Comparison of ENCODE assay signal across 8 cellular contexts in genomic region chr21:34865922-34866271, GRCh38.
A peak's percentile ranks its signal among the peaks of the same experiment; 100 is the strongest.
DNase-seq lines count a peak whose midpoint lies in the region; ATAC-seq and TF ChIP-seq lines count a peak whose summit lies in the region.

No MANE protein-coding gene starts in this region.

- H3K27ac ChIP-seq in OCI-LY7 (ENCODE audit: low read depth, low read length, poor library complexity, severe bottlenecking) (peak overlapping the region; percentile 2), gastroesophageal sphincter (no peak overlapping the region), prostate gland (no peak overlapping the region)

- H3K36me3 ChIP-seq in OCI-LY7 (ENCODE audit: insufficient read depth, low read length) (peaks cover 46% of the 10 kb centered on the region), gastroesophageal sphincter (peaks cover 0 to 3% of the 10 kb centered on the region in 2 donors), prostate gland (peaks cover 0 to 3% of the 10 kb centered on the region in 2 donors)

- 31 to 58% methylated on average over 2 of the region's 9 CpGs for WGBS in gastroesophageal sphincter (ENCODE audit: low coverage in 1 of 2), 2 donors
- 68% methylated on average over 9 of the region's 9 CpGs for WGBS in prostate gland

- H3K27me3 ChIP-seq in gastroesophageal sphincter (peaks cover 18% of the 10 kb centered on the region), prostate gland (replicated peaks; ENCODE audit: insufficient read depth) (no peaks in the 10 kb centered on the region)

- H3K9me3 ChIP-seq in OCI-LY7 (ENCODE audit: low read length): no peaks in the 10 kb centered on the region
- H3K9me3 ChIP-seq in gastroesophageal sphincter: no peaks in the 10 kb centered on the region
- no peaks in the 10 kb centered on the region for H3K9me3 ChIP-seq in prostate gland

- ATAC-seq in GM19025 (IDR thresholded peaks at IDR 0.05; ENCODE audit: low read depth, unreplicated experiment) (peak; percentile 90), HG02870 (IDR thresholded peaks at IDR 0.05; ENCODE audit: unreplicated experiment) (peak; percentile 88), gastroesophageal sphincter (peak; percentile 22)

- no peak for TF ChIP-seq EP300 in gastroesophageal sphincter (IDR thresholded peaks at IDR 0.05)

- no peak for TF ChIP-seq POLR2A in gastroesophageal sphincter (IDR thresholded peaks at IDR 0.05)
- no peak for TF ChIP-seq POLR2A in prostate gland (IDR thresholded peaks at IDR 0.05)

- H3K4me1 ChIP-seq in OCI-LY7 (ENCODE audit: insufficient read depth, low read length, poor library complexity, severe bottlenecking): peaks cover 26% of the 10 kb centered on the region
- no peaks in the 10 kb centered on the region for H3K4me1 ChIP-seq in gastroesophageal sphincter
- H3K4me1 ChIP-seq in prostate gland (replicated peaks): no peaks in the 10 kb centered on the region

- POLR2A ChIA-PET in OCI-LY7 (lab: Charles Lee): interaction anchor here (0.5 kb wide), 1 partner anchor 291 kb away, joined by 3 read pairs; no protein-coding TSS in a partner anchor

- H3K9me2 ChIP-seq in OCI-LY7 (ENCODE audit: insufficient read depth, low read length): no peaks in the 10 kb centered on the region

- in situ Hi-C loops in ACHN (cut with HindIII; ENCODE audit: low pct_ligation_motif_present, low pct_unique_long_range_greater_than_20kb, low sequenced_read_pairs): no loop called here

- intact Hi-C loops in OCI-LY7 (cut with micrococcal nuclease; ENCODE audit: unreplicated experiment): no loop called here
- intact Hi-C loops in prostate gland (cut with DNase I): no loop called here

- no TSS peak for BruUV-seq in OCI-LY7 (replicated peaks; lab: Mats Ljungman, UMichigan)

- peaks cover 7% of the 10 kb centered on the region; the same call in 1 of the 2 replicates for H4K20me1 ChIP-seq in OCI-LY7 (ENCODE audit: insufficient read depth, low read length)

- DNase-seq in OCI-LY7 (ENCODE audit: low spot score): peak; percentile 73
- DNase-seq in HCEC 1CT: no peak
- no peak for DNase-seq in prostate gland (ENCODE audit: low spot score)
- DNase-seq in ACHN: no peak
- DNase-seq in NCI-H345 (lab: John Stamatoyannopoulos, UW): no peak

- TF ChIP-seq CTCF in OCI-LY7 (conservative IDR thresholded peaks at IDR 0.05; ENCODE audit: low read length) (no peak), gastroesophageal sphincter (IDR thresholded peaks at IDR 0.05) (no peak), prostate gland (IDR thresholded peaks at IDR 0.05) (no peak)

- H3K4me2 ChIP-seq in OCI-LY7 (ENCODE audit: low read length): peak overlapping the region; percentile 75

- no peaks in the 10 kb centered on the region for H3K79me2 ChIP-seq in OCI-LY7 (ENCODE audit: insufficient read depth, low read depth, low read length)

- no peak overlapping the region for H2AFZ ChIP-seq in OCI-LY7 (ENCODE audit: low read length)

- H3K4me3 ChIP-seq in OCI-LY7 (ENCODE audit: low read depth, low read length, poor library complexity, severe bottlenecking): peak overlapping the region; percentile 1
- H3K4me3 ChIP-seq in gastroesophageal sphincter: no peak overlapping the region
- no peak overlapping the region for H3K4me3 ChIP-seq in prostate gland

- CTCF ChIA-PET in OCI-LY7 (lab: Charles Lee; ENCODE audit: unreplicated experiment): no interaction called here

Comparison
In these comparisons a context has a peak if more than half of its experiments do, and no peak if none do; other contexts are left out.
1. ATAC-seq: peak in every context shown above with its lines; median percentile 90 in GM19025; 88 in HG02870; 22 in gastroesophageal sphincter.